Comparison of ENCODE assay signal across 17 cellular contexts in genomic region chr7:151141855-151142685, GRCh38.
DNase-seq lines count a peak whose midpoint lies in the region; ATAC-seq lines count a peak whose summit lies in the region.
"Had no signal": no experiment of that assay in that cellular context is flagged by ENCODE, and none has a peak within 500 bp of the region (broad histone marks: within the 10 kb centered on the region; RNA-seq: fewer than 3 reads in every experiment).

No MANE protein-coding gene starts in this region.

- no peaks in the 10 kb centered on the region for H3K27me3 ChIP-seq in NT2/D1 (ENCODE audit: insufficient read depth, insufficient read length)
- H3K27me3 ChIP-seq: adrenal gland, foreskin keratinocyte, upper lobe of left lung had no signal

- H3K4me3 ChIP-seq in NT2/D1 (ENCODE audit: insufficient read length, low read depth) = no peak overlapping the region
- H3K4me3 ChIP-seq: adrenal gland, HAP-1, upper lobe of left lung had no signal

- H3K4me1 ChIP-seq in NT2/D1 (ENCODE audit: insufficient read depth, insufficient read length) = peaks cover 40% of the 10 kb centered on the region
- H3K4me1 ChIP-seq: adrenal gland, foreskin keratinocyte, HAP-1, upper lobe of left lung had no signal

- DNase-seq in DMS 273 treated with DMSO at 0.1 percent for 48 hours (lab: John Stamatoyannopoulos, UW) (peak; percentile 47), NT2/D1 (ENCODE audit: low read depth, low spot score) (no peak), islet precursor cell (peak; percentile 50), medulla oblongata (ENCODE audit: extremely low spot score) (no peak)
- no peak for DNase-seq in stimulated activated naive CD8-positive, alpha-beta T cell treated with anti-CD3 and anti-CD28 coated beads, Interleukin-15, Interleukin-2, amounts not matched to agents 100 U/mL and 50 U/mL, for 24 hours
- DNase-seq: activated CD4-positive, alpha-beta T cell treated with anti-CD3 and anti-CD28 coated beads, Interleukin-2, amount 50 U/mL, for 1 hour; activated CD8-positive, alpha-beta memory T cell treated with anti-CD3 and anti-CD28 coated beads, Interleukin-2, amount 50 U/mL, for 4 hours; activated gamma-delta T cell; foreskin keratinocyte; NCI-H1417 treated with DMSO at 0.1 percent for 48 hours; NCI-H82; stimulated activated naive B cell treated with anti-CD40 and anti-IgM and Interleukin-4, amounts not matched to agents 10 μg/mL and 1 μg/mL and 100 μg/mL, for 72 hours; upper lobe of left lung had no signal

- H3K36me3 ChIP-seq in NT2/D1 (ENCODE audit: insufficient read depth, insufficient read length, low read length) = peaks cover 69% of the 10 kb centered on the region

- peak overlapping the region; percentile 32 for H3K9ac ChIP-seq in NT2/D1 (ENCODE audit: insufficient read length, low read depth)

- peak; percentile 8 for ATAC-seq in stimulated activated naive CD8-positive, alpha-beta T cell treated with anti-CD3 and anti-CD28 coated beads, Interleukin-15, Interleukin-2, amounts not matched to agents 100 U/mL and 50 U/mL, for 24 hours
- ATAC-seq in GM21723 (IDR thresholded peaks at IDR 0.05; ENCODE audit: unreplicated experiment) (no peak), HG03460 (IDR thresholded peaks at IDR 0.05; ENCODE audit: unreplicated experiment) (no peak)
- ATAC-seq: foreskin keratinocyte; stimulated activated naive B cell treated with anti-CD40 and anti-IgM and Interleukin-4, amounts not matched to agents 10 μg/mL and 1 μg/mL and 100 μg/mL, for 72 hours had no signal

- no peaks in the 10 kb centered on the region for H3K9me3 ChIP-seq in NT2/D1 (ENCODE audit: insufficient read depth, low read length)
- H3K9me3 ChIP-seq: adrenal gland, HAP-1, upper lobe of left lung had no signal

Comparison
In these comparisons a context has a peak if more than half of its experiments do, and no peak if none do; other contexts are left out.
1. DNase-seq: peak in DMS 273 treated with DMSO at 0.1 percent for 48 hours (single experiment) and islet precursor cell (single experiment); none in NT2/D1 (single experiment), stimulated activated naive CD8-positive, alpha-beta T cell treated with anti-CD3 and anti-CD28 coated beads, Interleukin-15, Interleukin-2, amounts not matched to agents 100 U/mL and 50 U/mL, for 24 hours (single experiment) and medulla oblongata (single experiment).